ENCODE assay signal across 10 cellular contexts in the genomic region with DNA sequence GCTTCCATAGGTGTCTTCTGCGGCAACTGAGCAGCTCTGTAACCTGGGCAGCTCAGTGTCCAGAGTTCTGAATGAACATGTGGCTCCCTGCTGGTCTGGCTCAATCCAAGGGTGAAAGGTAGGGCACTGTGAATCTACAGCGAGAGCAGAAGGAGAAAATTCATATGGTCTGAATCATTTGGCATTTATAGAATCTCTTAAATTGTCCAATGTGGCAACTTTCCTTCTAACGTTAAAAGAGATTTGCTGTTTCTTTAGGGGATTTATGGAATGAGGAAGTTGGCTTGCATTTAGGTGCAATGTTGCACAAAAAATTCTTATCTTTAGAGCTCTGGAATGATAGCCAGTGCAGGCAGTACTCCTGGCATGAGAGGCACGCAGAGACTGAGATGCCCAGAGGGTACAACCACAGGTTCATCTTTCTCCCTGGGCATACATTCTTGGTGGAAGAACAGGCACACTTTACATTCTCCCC. TPM values are rescaled to one million over a fixed set of nuclear protein-coding genes. Genes with fewer than 3 reads are reported as not detected.
DNase-seq lines count a peak whose midpoint lies in the region; ATAC-seq, FAIRE-seq and TF ChIP-seq lines count a peak whose summit lies in the region.
"Had no signal": no experiment of that assay in that cellular context is flagged by ENCODE, and none has a peak within 500 bp of the region (broad histone marks: within the 10 kb centered on the region; RNA-seq: fewer than 3 reads in every experiment).

No MANE protein-coding gene starts in this region.

- H3K4me2 ChIP-seq in HepG2 (ENCODE audit: low read depth, low read length) = no peak overlapping the region

- TF ChIP-seq POLR2A in HepG2 (IDR thresholded peaks at IDR 0.05; ENCODE audit: insufficient read depth in 1 of 2, low read depth in 2 of 2, low read length in 2 of 2) (no peak), GM12892 (IDR thresholded peaks at IDR 0.05; ENCODE audit: low read depth, low read length) (no peak)

- TF ChIP-seq EP300 in HepG2 (IDR thresholded peaks at IDR 0.05; ENCODE audit: low read depth in 2 of 2, low read length in 2 of 2) (no peak), HepG2 (CRISPR knock-in tag; IDR thresholded peaks at IDR 0.05; ENCODE audit: borderline replicate concordance) (no peak)

- H3K4me1 Mint-ChIP-seq in activated T-helper 17 cell treated with anti-CD3 and anti-CD28 coated beads, Interleukin-2, amount 50 U/mL, for 72 hours = no peaks in the 10 kb centered on the region
- no peaks in the 10 kb centered on the region for H3K4me1 Mint-ChIP-seq in activated CD8-positive, alpha-beta memory T cell treated with anti-CD3 and anti-CD28 coated beads, Interleukin-2, amount 10 ng/mL, durations not matched to agents 7 days and 5 days

- H3K9me3 ChIP-seq in liver (ENCODE audit: control insufficient read depth in 4 of 4, low read length in 3 of 4) (no peaks in the 10 kb centered on the region), HepG2 (ENCODE audit: low read length) (no peaks in the 10 kb centered on the region), right atrium auricular region (no peaks in the 10 kb centered on the region)

- H4K20me1 ChIP-seq in HepG2 (ENCODE audit: insufficient read depth, low read length) = no peaks in the 10 kb centered on the region; the same call in 1 of the 2 replicates

- H3K4me3 ChIP-seq in liver (ENCODE audit: low read depth in 1 of 3, low read length in 3 of 3) (no peak overlapping the region), HepG2 (replicated peaks in 1 of 3; ENCODE audit: insufficient read depth in 1 of 3, low read depth in 2 of 3, low read length in 3 of 3) (no peak overlapping the region), right atrium auricular region (no peak overlapping the region)

- no peak overlapping the region for H2AFZ ChIP-seq in HepG2 (ENCODE audit: low read length)

- no peaks in the 10 kb centered on the region for H3K9me3 Mint-ChIP-seq in activated T-helper 17 cell treated with anti-CD3 and anti-CD28 coated beads, Interleukin-2, amount 50 U/mL, for 72 hours
- H3K9me3 Mint-ChIP-seq in activated CD8-positive, alpha-beta memory T cell treated with anti-CD3 and anti-CD28 coated beads, Interleukin-2, amount 10 ng/mL, durations not matched to agents 7 days and 5 days (ENCODE audit: low read depth) = no peaks in the 10 kb centered on the region
- H3K9me3 Mint-ChIP-seq: T-helper 1 cell treated with Interleukin-12 subunit alpha and Interleukin-12 subunit beta and Interleukin-4 antibody, amounts not matched to agents 30 μg/mL and 1 μg/mL, for 36 hours had no signal

- no peak for DNase-seq in HepG2 (ENCODE audit: low spot score)
- DNase-seq in right atrium auricular region (ENCODE audit: low spot score) = no peak
- no peak for DNase-seq in activated CD8-positive, alpha-beta memory T cell treated with anti-CD3 and anti-CD28 coated beads, Interleukin-2, amount 10 ng/mL, durations not matched to agents 7 days and 5 days
- no peak for DNase-seq in CD1c-positive myeloid dendritic cell (ENCODE audit: extremely low spot score)
- DNase-seq in GM12892 (ENCODE audit: insufficient read length) = no peak
- no peak for DNase-seq in GM19238 (ENCODE audit: insufficient read length, low spot score)
- DNase-seq: caudate nucleus had no signal

- peak overlapping the region; percentile 46 for H3K27ac Mint-ChIP-seq in activated T-helper 17 cell treated with anti-CD3 and anti-CD28 coated beads, Interleukin-2, amount 50 U/mL, for 72 hours
- H3K27ac Mint-ChIP-seq in activated CD8-positive, alpha-beta memory T cell treated with anti-CD3 and anti-CD28 coated beads, Interleukin-2, amount 10 ng/mL, durations not matched to agents 7 days and 5 days = no peak overlapping the region
- H3K27ac Mint-ChIP-seq: T-helper 1 cell treated with Interleukin-12 subunit alpha and Interleukin-12 subunit beta and Interleukin-4 antibody, amounts not matched to agents 30 μg/mL and 1 μg/mL, for 36 hours had no signal

- H3K27ac ChIP-seq in liver (ENCODE audit: low read depth in 1 of 2, low read length in 2 of 2) (peak overlapping the region; percentile 65 to 66), HepG2 (ENCODE audit: extremely low read length, insufficient read depth, low read length) (no peak overlapping the region), right atrium auricular region (peak overlapping the region; percentile 23 to 72)

- in situ Hi-C loops in HepG2 (cut with HindIII; ENCODE audit: extremely low pct_ligation_motif_present, low pct_unique_long_range_greater_than_20kb) = no loop called here

- ATAC-seq in HepG2 = no peak
- ATAC-seq in activated T-helper 17 cell treated with anti-CD3 and anti-CD28 coated beads, Interleukin-2, amount 50 U/mL, for 72 hours (replicated peaks) = no peak
- ATAC-seq in activated CD8-positive, alpha-beta memory T cell treated with anti-CD3 and anti-CD28 coated beads, Interleukin-2, amount 10 ng/mL, durations not matched to agents 7 days and 5 days = no peak

- H3K9ac ChIP-seq in liver (ENCODE audit: low read depth in 1 of 2, low read length in 2 of 2) (peak overlapping the region in 1 of 2 donors; percentile 58), HepG2 (ENCODE audit: insufficient read depth, low read depth, low read length) (no peak overlapping the region)

- H3K36me3 ChIP-seq in liver (ENCODE audit: control insufficient read depth in 4 of 4, insufficient read depth in 3 of 4, low read depth in 1 of 4, low read length in 3 of 4) (peaks cover 3 to 18% (median 7%) of the 10 kb centered on the region in 4 donors), HepG2 (replicated peaks in 1 of 2; ENCODE audit: control insufficient read depth in 1 of 2, insufficient read depth in 2 of 2, low read length in 2 of 2) (peaks cover 7 to 28% of the 10 kb centered on the region in 2 experiments), right atrium auricular region (peaks cover 25% of the 10 kb centered on the region)

- POLR2A ChIA-PET in HepG2 (lab: Yijun Ruan, JAX) = no interaction called here

- intact Hi-C loops in HepG2 (cut with micrococcal nuclease; ENCODE audit: unreplicated experiment) = no loop called here

- BruUV-seq in HepG2 (replicated peaks; lab: Mats Ljungman, UMichigan) = no TSS peak

- WGBS in liver = 20% methylated on average over 4 of the region's 4 CpGs
- WGBS in HepG2 (ENCODE audit: low lambda C conversion rate) = 93% methylated on average over 4 of the region's 4 CpGs

- H3K4me3 Mint-ChIP-seq in activated T-helper 17 cell treated with anti-CD3 and anti-CD28 coated beads, Interleukin-2, amount 50 U/mL, for 72 hours = no peak overlapping the region
- H3K4me3 Mint-ChIP-seq in activated CD8-positive, alpha-beta memory T cell treated with anti-CD3 and anti-CD28 coated beads, Interleukin-2, amount 10 ng/mL, durations not matched to agents 7 days and 5 days = no peak overlapping the region
- H3K4me3 Mint-ChIP-seq: T-helper 1 cell treated with Interleukin-12 subunit alpha and Interleukin-12 subunit beta and Interleukin-4 antibody, amounts not matched to agents 30 μg/mL and 1 μg/mL, for 36 hours had no signal

- TF ChIP-seq RAD21 in liver (IDR thresholded peaks at IDR 0.05) (peak in 1 of 2 donors; percentile 12), HepG2 (CRISPR knock-in tag; IDR thresholded peaks at IDR 0.05) (no peak)

- TF ChIP-seq CTCF in liver (IDR thresholded peaks at IDR 0.05; ENCODE audit: low read depth, low read length, missing input control) (no peak), HepG2 (CRISPR knock-in tag; IDR thresholded peaks at IDR 0.05) (no peak), right atrium auricular region (IDR thresholded peaks at IDR 0.05) (no peak)

- FAIRE-seq in HepG2 (lab: Jason Lieb, UNC) (no peak), GM12892 (lab: Jason Lieb, UNC) (no peak)

- H3K4me1 ChIP-seq in liver (ENCODE audit: control insufficient read depth in 4 of 4, insufficient read depth in 4 of 4, low read length in 3 of 4) (peaks cover 0 to 19% (median 9%) of the 10 kb centered on the region in 4 donors), HepG2 (ENCODE audit: insufficient read depth, low read length) (peaks cover 19% of the 10 kb centered on the region), right atrium auricular region (peaks cover 0 to 38% of the 10 kb centered on the region in 2 donors)

- peaks cover 62% of the 10 kb centered on the region for H3K79me2 ChIP-seq in HepG2 (ENCODE audit: insufficient read depth, low read length)

- CTCF ChIA-PET in HepG2 (lab: Yijun Ruan, JAX; ENCODE audit: low intra/inter-chr PET ratio, low total read pairs) = no interaction called here
- CTCF ChIA-PET in activated CD8-positive, alpha-beta memory T cell treated with anti-CD3 and anti-CD28 coated beads, Interleukin-2, amount 10 ng/mL, durations not matched to agents 7 days and 5 days (lab: Charles Lee) = no interaction called here

- peaks cover 47% of the 10 kb centered on the region for H3K36me3 Mint-ChIP-seq in activated T-helper 17 cell treated with anti-CD3 and anti-CD28 coated beads, Interleukin-2, amount 50 U/mL, for 72 hours (ENCODE audit: low read depth)
- H3K36me3 Mint-ChIP-seq in activated CD8-positive, alpha-beta memory T cell treated with anti-CD3 and anti-CD28 coated beads, Interleukin-2, amount 10 ng/mL, durations not matched to agents 7 days and 5 days = peaks cover 18% of the 10 kb centered on the region

- H3K27me3 Mint-ChIP-seq in activated T-helper 17 cell treated with anti-CD3 and anti-CD28 coated beads, Interleukin-2, amount 50 U/mL, for 72 hours = no peaks in the 10 kb centered on the region
- no peaks in the 10 kb centered on the region for H3K27me3 Mint-ChIP-seq in activated CD8-positive, alpha-beta memory T cell treated with anti-CD3 and anti-CD28 coated beads, Interleukin-2, amount 10 ng/mL, durations not matched to agents 7 days and 5 days

- H3K27me3 ChIP-seq in liver (ENCODE audit: control insufficient read depth in 4 of 4, insufficient read depth in 4 of 4, low read length in 3 of 4) (no peaks in the 10 kb centered on the region), HepG2 (ENCODE audit: control insufficient read depth in 1 of 2, insufficient read depth in 2 of 2, low read length in 2 of 2) (no peaks in the 10 kb centered on the region), right atrium auricular region (no peaks in the 10 kb centered on the region)

RNA-seq across cellular contexts. Expression of gene ATXN10, which starts 17.0 kb away (rescaled TPM):
- total RNA-seq in liver = 100 to 1,000 TPM in 1 of 2 donors, 10 to 100 TPM in 1; 66.6 to 100 TPM
- polyA plus RNA-seq in liver = 10 to 100 TPM; 34.9 to 72.9 TPM
- 60.1 and 136 TPM in 2 replicates for total RNA-seq in HepG2 (2016; rRNA removed; fragmentation: Illumina TruSeq; extraction: Trizol)
- total RNA-seq in HepG2 (2016; cell fraction: cytosol; rRNA removed; fragmentation: Illumina TruSeq; extraction: Trizol; ENCODE audit: low read depth) = 427 and 465 TPM in 2 replicates
- total RNA-seq in HepG2 (2016; cell fraction: insoluble cytoplasmic fraction; rRNA removed; fragmentation: Illumina TruSeq; extraction: Trizol) = 62.2 and 127 TPM in 2 replicates
- 131 and 135 TPM in 2 replicates for total RNA-seq in HepG2 (2016; cell fraction: membrane; rRNA removed; fragmentation: Illumina TruSeq; extraction: Trizol)
- 67.8 and 78.6 TPM in 2 replicates for total RNA-seq in HepG2 (2016; cell fraction: nucleus; rRNA removed; fragmentation: Illumina TruSeq; extraction: Trizol)
- polyA plus RNA-seq in HepG2 (2011; rRNA removed) = 162 and 194 TPM in 2 replicates
- polyA plus RNA-seq in HepG2 (2011; cell fraction: cytosol; rRNA removed) = 81.2 and 134 TPM in 2 replicates
- 23.1 and 30.4 TPM in 2 replicates for polyA plus RNA-seq in HepG2 (2011; cell fraction: nucleus; rRNA removed)
- 126 and 155 TPM in 2 replicates for polyA plus RNA-seq in HepG2 (2012)
- polyA plus RNA-seq in HepG2 (2016; cell fraction: cytosol; fragmentation: Illumina TruSeq; extraction: Trizol; ENCODE audit: low read depth) = 16.3 and 18.9 TPM in 2 replicates
- polyA plus RNA-seq in HepG2 (2016; cell fraction: insoluble cytoplasmic fraction; fragmentation: Illumina TruSeq; extraction: Trizol; ENCODE audit: low read depth) = 227 and 248 TPM in 2 replicates
- 22.8 and 26.0 TPM in 2 replicates for polyA plus RNA-seq in HepG2 (2016; cell fraction: membrane; fragmentation: Illumina TruSeq; extraction: Trizol; ENCODE audit: low read depth)
- polyA plus RNA-seq in HepG2 (2016; cell fraction: nucleus; fragmentation: Illumina TruSeq; extraction: Trizol; ENCODE audit: insufficient read depth, low read depth) = 96.5 and 111 TPM in 2 replicates
- polyA minus RNA-seq in HepG2 (2011; rRNA and poly(A)+ RNA removed; ENCODE audit: low replicate concordance) = 126 and 271 TPM in 2 replicates
- polyA minus RNA-seq in HepG2 (2011; cell fraction: cytosol; rRNA and poly(A)+ RNA removed) = 105 and 118 TPM in 2 replicates
- 95.1 and 136 TPM in 2 replicates for polyA minus RNA-seq in HepG2 (2011; cell fraction: nucleus; rRNA and poly(A)+ RNA removed)
- total RNA-seq in activated T-helper 17 cell treated with anti-CD3 and anti-CD28 coated beads, Interleukin-2, amount 50 U/mL, for 72 hours = 10 to 100 TPM; 55.8 to 89.1 TPM
- 10 to 100 TPM; 85.3 to 88.5 TPM for total RNA-seq in right atrium auricular region
- 100 to 1,000 TPM in 1 of 2 experiments, 10 to 100 TPM in 1; 93.6 to 112 TPM for total RNA-seq in activated CD8-positive, alpha-beta memory T cell treated with anti-CD3 and anti-CD28 coated beads, Interleukin-2, amount 10 ng/mL, durations not matched to agents 7 days and 5 days
- 171 TPM for polyA plus RNA-seq in GM12892 (2012; ENCODE audit: missing spikeins)
